1 cellular context compared by ENCODE assay signal in the genomic region with DNA sequence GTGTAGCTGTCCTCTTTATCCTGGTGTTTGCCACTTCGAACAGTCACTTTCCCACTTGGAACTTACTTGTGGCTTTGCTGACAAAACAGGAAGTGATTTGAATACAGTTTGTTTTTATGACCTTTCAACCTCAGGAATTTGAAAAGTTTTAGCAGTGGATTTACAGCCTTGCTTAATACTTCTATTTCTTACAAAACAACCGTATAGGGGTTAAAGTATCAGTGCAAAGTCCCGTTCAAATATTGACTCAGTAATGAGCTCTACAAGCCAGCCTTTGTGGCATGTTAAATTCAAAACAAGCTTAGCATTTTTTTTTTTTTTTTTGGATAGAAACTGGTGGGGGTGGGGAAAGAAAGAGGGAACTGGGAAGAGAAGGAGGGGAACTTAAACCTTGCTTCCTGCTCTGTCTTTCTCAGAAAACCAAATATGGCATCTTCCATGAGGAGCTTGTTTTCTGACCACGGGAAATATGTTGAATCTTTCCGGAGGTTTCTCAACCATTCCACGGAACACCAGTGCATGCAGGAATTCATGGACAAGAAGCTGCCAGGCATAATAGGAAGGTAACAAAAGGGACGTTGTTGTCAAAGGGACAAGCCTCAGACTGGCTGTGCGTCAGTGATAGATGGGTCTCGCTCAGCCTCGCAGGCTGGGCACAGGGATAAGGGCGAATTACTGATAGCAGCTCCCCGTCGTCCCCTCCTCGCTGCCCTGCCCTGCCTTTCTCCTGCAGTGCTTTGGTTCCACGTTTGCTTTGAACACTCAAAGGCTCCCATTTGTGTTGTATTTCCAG.
TF ChIP-seq lines count a peak whose summit lies in the region.

TSS of gene HNMT (plus strand) at position 408 of the 793 bp plus-strand sequence. CDS start at position 427, 19 bp downstream.

TF ChIP-seq in A549, 52 proteins besides CTCF, POLR2A, EP300 and RAD21 (continued from another document):
- TF ChIP-seq, protein P1, sequence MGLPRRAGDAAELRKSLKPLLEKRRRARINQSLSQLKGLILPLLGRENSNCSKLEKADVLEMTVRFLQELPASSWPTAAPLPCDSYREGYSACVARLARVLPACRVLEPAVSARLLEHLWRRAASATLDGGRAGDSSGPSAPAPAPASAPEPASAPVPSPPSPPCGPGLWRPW (IDR thresholded peaks at IDR 0.05), result peak; percentile 29; the same call in 1 of the 2 replicates
- TF ChIP-seq REST (IDR thresholded peaks at IDR 0.05) (no peak), GATA3 (IDR thresholded peaks at IDR 0.05; ENCODE audit: borderline replicate concordance) (peak; percentile 44)
